In the genomic region with DNA sequence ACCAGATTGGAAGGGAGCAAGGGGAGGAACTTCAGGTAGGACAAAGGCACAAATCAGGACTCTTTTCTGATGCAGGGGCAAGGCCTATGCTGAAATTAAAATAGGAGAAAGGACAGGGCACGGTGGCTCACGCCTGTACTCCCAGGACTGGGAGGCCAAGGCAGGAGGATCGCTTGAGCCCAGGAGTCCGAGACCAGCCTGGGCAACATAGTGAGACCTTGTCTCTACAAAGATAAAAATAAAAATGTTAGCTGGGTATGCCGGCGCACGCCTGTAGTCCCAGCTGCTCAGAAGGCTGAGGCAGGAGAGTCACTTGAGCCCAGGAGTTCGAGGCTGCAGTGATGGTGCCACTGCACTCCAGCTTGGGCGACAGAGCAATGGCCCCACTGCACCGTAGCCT, we compare ENCODE assay signal across 16 cellular contexts.
"Had no signal": no experiment of that assay in that cellular context is flagged by ENCODE, and none has a peak within 500 bp of the region (broad histone marks: within the 10 kb centered on the region; RNA-seq: fewer than 3 reads in every experiment).

No MANE protein-coding gene starts in this region.

- H3K9me3 Mint-ChIP-seq: activated naive CD8-positive, alpha-beta T cell treated with anti-CD3 and anti-CD28 coated beads for 36 hours had no signal

- H3K9me3 ChIP-seq: body of pancreas, colonic mucosa, gastroesophageal sphincter, heart right ventricle, mucosa of descending colon, sigmoid colon, spleen, suprapubic skin, transverse colon, vagina had no signal

- H3K36me3 ChIP-seq: colonic mucosa, gastroesophageal sphincter, heart right ventricle, sigmoid colon, spleen, suprapubic skin, transverse colon, vagina had no signal

- H3K4me3 Mint-ChIP-seq: activated naive CD8-positive, alpha-beta T cell treated with anti-CD3 and anti-CD28 coated beads for 36 hours had no signal

- ATAC-seq: body of pancreas, esophagus mucosa, gastroesophageal sphincter, heart right ventricle had no signal

- H3K4me1 ChIP-seq: colonic mucosa, sigmoid colon had no signal

- DNase-seq: activated CD4-positive, alpha-beta T cell treated with anti-CD3 and anti-CD28 coated beads for 1 hour; activated gamma-delta T cell treated with Interleukin-2 at 50 U/mL for 16 hours; amniotic stem cell; heart right ventricle; mesenchymal stem cell; sigmoid colon; spleen; transverse colon had no signal

- H3K27ac ChIP-seq: body of pancreas, colonic mucosa, gastroesophageal sphincter, heart right ventricle, sigmoid colon, spleen, suprapubic skin, transverse colon, vagina had no signal

- H3K4me3 ChIP-seq: body of pancreas, colonic mucosa, gastroesophageal sphincter, heart right ventricle, mucosa of descending colon, sigmoid colon, suprapubic skin, transverse colon, vagina had no signal

- H3K27ac Mint-ChIP-seq: activated naive CD8-positive, alpha-beta T cell treated with anti-CD3 and anti-CD28 coated beads for 36 hours had no signal
